In the genomic region with DNA sequence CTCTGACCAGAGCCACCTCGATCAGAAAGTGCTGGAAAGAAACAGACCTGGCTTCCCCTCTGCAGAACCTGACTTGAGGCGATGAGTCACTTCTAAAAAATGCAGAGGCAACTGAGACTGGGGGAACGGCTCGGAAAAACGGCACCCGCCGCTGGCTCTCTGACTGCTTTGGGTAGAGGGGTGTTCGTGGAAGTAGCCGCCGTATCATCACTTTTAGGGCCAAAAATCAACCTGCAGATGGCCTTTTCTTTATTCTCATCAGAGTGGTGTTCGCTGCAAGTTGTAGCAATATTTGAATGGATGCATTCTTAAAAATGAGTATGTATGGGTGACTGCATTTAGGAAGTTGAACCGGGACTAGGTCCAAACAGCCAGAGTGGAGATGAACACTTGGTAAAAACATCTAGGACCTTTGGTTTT, we compare ENCODE assay signal across 8 cellular contexts.
A peak's percentile ranks its signal among the peaks of the same experiment; 100 is the strongest.
DNase-seq lines count a peak whose midpoint lies in the region; ATAC-seq and TF ChIP-seq lines count a peak whose summit lies in the region.

No MANE protein-coding gene starts in this region.

- ATAC-seq in HG03039 (IDR thresholded peaks at IDR 0.05; ENCODE audit: unreplicated experiment) (no peak), HG02840 (IDR thresholded peaks at IDR 0.05; ENCODE audit: low FRiP score, unreplicated experiment) (no peak)

- H3K9me3 ChIP-seq in neutrophil: no peaks in the 10 kb centered on the region

- no peak overlapping the region for H3K27ac ChIP-seq in neutrophil

- H3K27me3 ChIP-seq in neutrophil: peaks cover 65% of the 10 kb centered on the region

- H3K4me1 ChIP-seq in neutrophil (ENCODE audit: control insufficient read depth in 1 of 2, insufficient read depth in 1 of 2, low read depth in 1 of 2, low read length in 1 of 2): peaks cover 10% of the 10 kb centered on the region in 2 experiments

- no peak for TF ChIP-seq CTCF in neutrophil (IDR thresholded peaks at IDR 0.05)

- peak overlapping the region; percentile 10 to 21 for H3K4me3 ChIP-seq in neutrophil (ENCODE audit: low read depth in 1 of 2, low read length in 1 of 2)

- intact Hi-C loops in head of caudate nucleus (cut with DNase I): no loop called here

- no peaks in the 10 kb centered on the region for H3K36me3 ChIP-seq in neutrophil

- DNase-seq in COR-L47 (lab: John Stamatoyannopoulos, UW) (peak; percentile 19), head of caudate nucleus (peak in 40 of 42 donors; percentile 14 to 79 (median 40)), KG1 (lab: John Stamatoyannopoulos, UW) (no peak)
- DNase-seq in activated T-cell treated with anti-CD3 and anti-CD28 coated beads, Interleukin-2, amount 50 U/mL, for 48 hours: peak; percentile 17 to 23

- no peak for TF ChIP-seq RAD21 in Ishikawa (IDR thresholded peaks at IDR 0.05; ENCODE audit: low read depth)

- peak; percentile 26; the same call in 1 of the 2 replicates for TF ChIP-seq EP300 in Ishikawa (IDR thresholded peaks at IDR 0.05; ENCODE audit: borderline replicate concordance)

TF ChIP-seq in Ishikawa, 13 proteins besides CTCF, POLR2A, EP300 and RAD21:
- TF ChIP-seq EGR1 (IDR thresholded peaks at IDR 0.05) (no peak), TEAD4 (IDR thresholded peaks at IDR 0.05) (peak; percentile 73)
